In genomic region chr3:58585005-58585786, GRCh38 we compare ENCODE assay signal across 9 cellular contexts. TPM values are rescaled to one million over a fixed set of nuclear protein-coding genes. Genes with fewer than 3 reads are reported as not detected.
A peak's percentile ranks its signal among the peaks of the same experiment; 100 is the strongest.
DNase-seq lines count a peak whose midpoint lies in the region; ATAC-seq and TF ChIP-seq lines count a peak whose summit lies in the region.
"Had no signal": no experiment of that assay in that cellular context is flagged by ENCODE, and none has a peak within 500 bp of the region (broad histone marks: within the 10 kb centered on the region; RNA-seq: fewer than 3 reads in every experiment).

No MANE protein-coding gene starts in this region.

- no peaks in the 10 kb centered on the region for H3K27me3 ChIP-seq in Panc1 (ENCODE audit: control insufficient read depth, insufficient read depth, low read length)
- peaks cover 27% of the 10 kb centered on the region for H3K27me3 ChIP-seq in neural cell (ENCODE audit: insufficient read depth, low read depth, low read length)
- H3K27me3 ChIP-seq in subcutaneous abdominal adipose tissue (ENCODE audit: control insufficient read depth in 5 of 5, insufficient read depth in 4 of 5, low read length in 5 of 5) = peaks cover 6 to 27% (median 14%) of the 10 kb centered on the region in 5 donors

- peak overlapping the region; percentile 61 to 77 for H3K4me3 ChIP-seq in Panc1 (ENCODE audit: low read depth in 2 of 2, low read length in 2 of 2)
- H3K4me3 ChIP-seq in foreskin fibroblast (ENCODE audit: low read depth in 1 of 2, low read length in 2 of 2) = peak overlapping the region; percentile 76 to 84
- peak overlapping the region; percentile 34 for H3K4me3 ChIP-seq in neural cell (ENCODE audit: low read length)
- H3K4me3 ChIP-seq in subcutaneous abdominal adipose tissue (ENCODE audit: low read depth in 1 of 5, low read length in 5 of 5) = peak overlapping the region; percentile 71 to 95 (median 82)

- no peak overlapping the region for H2AFZ ChIP-seq in neural cell (ENCODE audit: low read depth, low read length)

- no peak for TF ChIP-seq RAD21 in neural cell (conservative IDR thresholded peaks at IDR 0.05)

- DNase-seq in CD1c-positive myeloid dendritic cell (ENCODE audit: extremely low spot score) = peak; percentile 63
- peak; percentile 67 for DNase-seq in HPDE6-E6E7 (ENCODE audit: extremely low spot score)
- no peak for DNase-seq in Panc1 (ENCODE audit: low read depth, low spot score)
- DNase-seq in activated effector memory CD4-positive, alpha-beta T cell treated with Interleukin-2 at 50 U/mL for 16 hours = peak; percentile 41
- DNase-seq in foreskin fibroblast = peak; percentile 74 to 90

- POLR2A ChIA-PET in Panc1 (lab: Charles Lee) = no interaction called here

- no peak overlapping the region for H3K9ac ChIP-seq in neural cell (ENCODE audit: low read length)
- H3K9ac ChIP-seq in subcutaneous abdominal adipose tissue (ENCODE audit: low read length in 5 of 5) = peak overlapping the region; percentile 47 to 89 (median 61)

- ATAC-seq in GM19452 (IDR thresholded peaks at IDR 0.05; ENCODE audit: unreplicated experiment) = peak; percentile 95
- ATAC-seq in Panc1 = peak; percentile 98

- CTCF ChIA-PET in Panc1 (lab: Charles Lee) = no interaction called here

- H3K4me1 ChIP-seq in Panc1 (ENCODE audit: control insufficient read depth, insufficient read depth, low read length) (peaks cover 10% of the 10 kb centered on the region; the same call in 1 of the 2 replicates), subcutaneous abdominal adipose tissue (ENCODE audit: control insufficient read depth in 5 of 5, insufficient read depth in 5 of 5, low read length in 5 of 5) (peaks cover 2 to 31% (median 19%) of the 10 kb centered on the region in 5 donors)

- TF ChIP-seq CTCF in Panc1 (IDR thresholded peaks at IDR 0.05) = peak; percentile 80
- TF ChIP-seq CTCF in foreskin fibroblast (IDR thresholded peaks at IDR 0.05; ENCODE audit: low read depth, low read length) = peak; percentile 76
- TF ChIP-seq CTCF in neural cell (IDR thresholded peaks at IDR 0.05; ENCODE audit: poor library complexity, severe bottlenecking) = peak; percentile 67

- H3K9me3 ChIP-seq in Panc1 (ENCODE audit: control insufficient read depth, insufficient read depth, low read depth, low read length) (no peaks in the 10 kb centered on the region), neural cell (ENCODE audit: low read length) (no peaks in the 10 kb centered on the region), subcutaneous abdominal adipose tissue (ENCODE audit: control insufficient read depth in 5 of 5, low read length in 5 of 5) (no peaks in the 10 kb centered on the region)

- H4K20me1 ChIP-seq in neural cell (ENCODE audit: insufficient read depth) = no peaks in the 10 kb centered on the region

- no peak overlapping the region for H3K4me2 ChIP-seq in neural cell (ENCODE audit: low read length)

- H3K9me2 ChIP-seq in neural cell (ENCODE audit: insufficient read depth, low read length) = no peaks in the 10 kb centered on the region

- peak overlapping the region; percentile 74 for H3K27ac ChIP-seq in Panc1 (ENCODE audit: low read length)
- H3K27ac ChIP-seq in neural cell (ENCODE audit: low read length) = no peak overlapping the region
- peak overlapping the region; percentile 67 for H3K27ac ChIP-seq in subcutaneous abdominal adipose tissue (ENCODE audit: low read depth, low read length)

- in situ Hi-C loops in Panc1 (cut with HindIII; ENCODE audit: low pct_unique_long_range_greater_than_20kb, low sequenced_read_pairs) = no loop called here

- peaks cover 4% of the 10 kb centered on the region for H3F3A ChIP-seq in neural cell (ENCODE audit: insufficient read depth, low read length, poor library complexity, severe bottlenecking)

- no peaks in the 10 kb centered on the region for H3K79me2 ChIP-seq in neural cell (replicated peaks; ENCODE audit: insufficient read depth, low read length)

- intact Hi-C loops in Panc1 (cut with micrococcal nuclease; ENCODE audit: unreplicated experiment) = loop anchor here (5.0 kb wide), 1 partner anchor 42 kb away; no protein-coding TSS in a partner anchor

- H3K36me3 ChIP-seq in Panc1 (ENCODE audit: control insufficient read depth, insufficient read depth, low read length) (no peaks in the 10 kb centered on the region), neural cell (ENCODE audit: insufficient read depth, low read length) (no peaks in the 10 kb centered on the region), subcutaneous abdominal adipose tissue (ENCODE audit: control insufficient read depth in 5 of 5, insufficient read depth in 5 of 5, low read length in 5 of 5) (no peaks in the 10 kb centered on the region)

- no peak for TF ChIP-seq EP300 in neural cell (conservative IDR thresholded peaks at IDR 0.05; ENCODE audit: poor library complexity, severe bottlenecking)

- BruUV-seq in Panc1 (replicated peaks; lab: Mats Ljungman, UMichigan) = no TSS peak

TF ChIP-seq in neural cell, 6 proteins besides CTCF, POLR2A, EP300 and RAD21:
- TF ChIP-seq TAF1 (IDR thresholded peaks at IDR 0.05; ENCODE audit: low read depth) (no peak), MXI1 (conservative IDR thresholded peaks at IDR 0.05; ENCODE audit: poor library complexity, severe bottlenecking) (no peak), POLR2AphosphoS5 (IDR thresholded peaks at IDR 0.05) (no peak), SMC3 (conservative IDR thresholded peaks at IDR 0.05; ENCODE audit: poor library complexity) (no peak), EZH2 (IDR thresholded peaks at IDR 0.05; ENCODE audit: borderline replicate concordance, insufficient read depth, low read length, poor library complexity, severe bottlenecking) (no peak)
- TF ChIP-seq, protein P1, sequence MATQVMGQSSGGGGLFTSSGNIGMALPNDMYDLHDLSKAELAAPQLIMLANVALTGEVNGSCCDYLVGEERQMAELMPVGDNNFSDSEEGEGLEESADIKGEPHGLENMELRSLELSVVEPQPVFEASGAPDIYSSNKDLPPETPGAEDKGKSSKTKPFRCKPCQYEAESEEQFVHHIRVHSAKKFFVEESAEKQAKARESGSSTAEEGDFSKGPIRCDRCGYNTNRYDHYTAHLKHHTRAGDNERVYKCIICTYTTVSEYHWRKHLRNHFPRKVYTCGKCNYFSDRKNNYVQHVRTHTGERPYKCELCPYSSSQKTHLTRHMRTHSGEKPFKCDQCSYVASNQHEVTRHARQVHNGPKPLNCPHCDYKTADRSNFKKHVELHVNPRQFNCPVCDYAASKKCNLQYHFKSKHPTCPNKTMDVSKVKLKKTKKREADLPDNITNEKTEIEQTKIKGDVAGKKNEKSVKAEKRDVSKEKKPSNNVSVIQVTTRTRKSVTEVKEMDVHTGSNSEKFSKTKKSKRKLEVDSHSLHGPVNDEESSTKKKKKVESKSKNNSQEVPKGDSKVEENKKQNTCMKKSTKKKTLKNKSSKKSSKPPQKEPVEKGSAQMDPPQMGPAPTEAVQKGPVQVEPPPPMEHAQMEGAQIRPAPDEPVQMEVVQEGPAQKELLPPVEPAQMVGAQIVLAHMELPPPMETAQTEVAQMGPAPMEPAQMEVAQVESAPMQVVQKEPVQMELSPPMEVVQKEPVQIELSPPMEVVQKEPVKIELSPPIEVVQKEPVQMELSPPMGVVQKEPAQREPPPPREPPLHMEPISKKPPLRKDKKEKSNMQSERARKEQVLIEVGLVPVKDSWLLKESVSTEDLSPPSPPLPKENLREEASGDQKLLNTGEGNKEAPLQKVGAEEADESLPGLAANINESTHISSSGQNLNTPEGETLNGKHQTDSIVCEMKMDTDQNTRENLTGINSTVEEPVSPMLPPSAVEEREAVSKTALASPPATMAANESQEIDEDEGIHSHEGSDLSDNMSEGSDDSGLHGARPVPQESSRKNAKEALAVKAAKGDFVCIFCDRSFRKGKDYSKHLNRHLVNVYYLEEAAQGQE (IDR thresholded peaks at IDR 0.05; ENCODE audit: borderline replicate concordance) = no peak

RNA-seq across cellular contexts. Expression of gene FAM107A, which starts 8.0 kb away (rescaled TPM):
- 0.08 TPM for total RNA-seq in Panc1 (2021; ENCODE audit: unreplicated experiment)
- polyA plus RNA-seq in Panc1 (2012; ENCODE audit: insufficient read length) = 0.25 TPM
- 0.16 and 0.34 TPM in 2 replicates for polyA plus RNA-seq in neural cell
- 0.49 TPM in 1 of 2 replicates, not detected in the other for polyA minus RNA-seq in neural cell
- total RNA-seq: T-helper 2 cell treated with Interferon-gamma antibody and Interleukin-4, amounts not matched to agents 100 ng/mL and 5 ng/mL, for 36 hours had no signal

RNA-seq across cellular contexts. Expression of gene ACOX2, which starts 48.2 kb away (rescaled TPM):
- total RNA-seq in Panc1 (2021; ENCODE audit: unreplicated experiment) = 3.2 TPM
- 3.3 TPM for polyA plus RNA-seq in Panc1 (2012; ENCODE audit: insufficient read length)
- polyA plus RNA-seq in neural cell = not detected in 2 replicates
- not detected in 2 replicates for polyA minus RNA-seq in neural cell
- total RNA-seq: T-helper 2 cell treated with Interferon-gamma antibody and Interleukin-4, amounts not matched to agents 100 ng/mL and 5 ng/mL, for 36 hours had no signal
